In the genomic region with DNA sequence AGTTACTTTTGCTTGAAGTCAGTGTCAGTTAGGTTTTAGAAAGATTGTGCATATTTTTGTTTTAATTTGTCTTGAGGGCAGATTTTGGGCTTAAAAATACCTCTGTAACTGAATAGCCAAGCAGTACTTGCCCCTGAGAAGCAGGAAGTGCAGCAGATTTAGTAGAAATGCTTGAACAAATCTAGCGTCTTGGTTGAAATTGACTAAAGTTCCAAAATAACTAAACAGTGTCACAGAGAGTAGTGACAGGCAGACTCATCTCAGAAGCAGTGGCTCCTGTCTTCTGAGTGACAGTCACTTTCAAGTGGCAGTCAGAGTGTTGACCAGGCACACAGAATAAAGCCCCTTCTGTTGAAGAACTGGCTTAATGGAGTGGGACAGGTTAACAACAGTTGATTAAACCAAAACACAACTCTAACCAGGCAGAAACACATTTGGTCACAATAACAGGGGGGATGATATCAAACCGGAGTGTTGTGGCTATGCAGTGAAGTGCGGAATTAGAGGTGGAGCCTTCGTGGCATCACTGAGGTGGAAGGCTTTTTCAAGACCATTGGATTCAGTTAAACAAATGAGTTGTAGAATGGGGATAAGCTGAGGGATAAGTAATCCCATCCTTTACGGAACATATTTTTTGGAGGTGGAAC, we compare ENCODE assay signal across 9 cellular contexts. TPM values are rescaled to one million over a fixed set of nuclear protein-coding genes. Genes with fewer than 3 reads are reported as not detected.
DNase-seq lines count a peak whose midpoint lies in the region; ATAC-seq, FAIRE-seq and TF ChIP-seq lines count a peak whose summit lies in the region.
"Had no signal": no experiment of that assay in that cellular context is flagged by ENCODE, and none has a peak within 500 bp of the region (broad histone marks: within the 10 kb centered on the region; RNA-seq: fewer than 3 reads in every experiment).

No MANE protein-coding gene starts in this region.

- H3K27ac ChIP-seq in HEK293 (ENCODE audit: extremely low read depth, low read depth, low read length) (no peak overlapping the region), osteoblast (ENCODE audit: low read depth, low read length) (peak overlapping the region; percentile 80)
- H3K27ac ChIP-seq: vagina had no signal

- POLR2A ChIA-PET in HEK293 (lab: Yijun Ruan, JAX), result no interaction called here

- peak; percentile 77 for FAIRE-seq in HTR-8/SVneo (lab: Jason Lieb, UNC)
- FAIRE-seq: H1 had no signal

- TF ChIP-seq CTCF in HEK293 (tag by site-specific recombination; IDR thresholded peaks at IDR 0.05) (no peak), osteoblast (IDR thresholded peaks at IDR 0.05; ENCODE audit: extremely low read depth, low read depth, low read length) (no peak)

- no peak overlapping the region for H2AFZ ChIP-seq in osteoblast (ENCODE audit: low read length)

- H3K4me2 ChIP-seq in osteoblast (ENCODE audit: insufficient read depth, low read length), result peak overlapping the region; percentile 70

- peaks cover 99% of the 10 kb centered on the region for H3K79me2 ChIP-seq in osteoblast (ENCODE audit: insufficient read depth, low read length)

- CTCF ChIA-PET in HEK293 (lab: Yijun Ruan, JAX), result interaction anchor here (0.5 to 1.3 kb wide), 4 partner anchors 7 to 98 kb away, joined by 3 read pairs; no protein-coding TSS in a partner anchor

- H3K9me3 ChIP-seq in HEK293 (ENCODE audit: control insufficient read depth, insufficient read depth, low read depth, low read length), result no peaks in the 10 kb centered on the region
- no peaks in the 10 kb centered on the region for H3K9me3 ChIP-seq in osteoblast (ENCODE audit: low read depth, low read length)
- H3K9me3 ChIP-seq: vagina had no signal

- DNase-seq in HTR-8/SVneo (ENCODE audit: insufficient read length, low spot score) (no peak), osteoblast (ENCODE audit: insufficient read length, low spot score, missing footprints) (no peak), NCI-H2081 treated with DMSO at 0.1 percent for 48 hours (lab: John Stamatoyannopoulos, UW) (no peak), T-helper 2 cell (no peak)
- DNase-seq in activated effector memory CD4-positive, alpha-beta T cell treated with Interleukin-2 at 50 U/mL for 16 hours, result no peak

- H3K27me3 ChIP-seq in osteoblast (ENCODE audit: insufficient read depth, low read length), result no peaks in the 10 kb centered on the region
- H3K27me3 ChIP-seq: vagina had no signal

- ATAC-seq in GM18909 (IDR thresholded peaks at IDR 0.05; ENCODE audit: poor library complexity, unreplicated experiment), result peak; percentile 59

- H3K36me3 ChIP-seq in HEK293 (ENCODE audit: control insufficient read depth in 2 of 2, insufficient read depth in 1 of 2, low read length in 2 of 2), result no peaks in the 10 kb centered on the region
- H3K36me3 ChIP-seq in osteoblast (ENCODE audit: insufficient read depth, low read length), result no peaks in the 10 kb centered on the region
- H3K36me3 ChIP-seq: vagina had no signal

- peaks cover 22% of the 10 kb centered on the region for H4K20me1 ChIP-seq in osteoblast (ENCODE audit: insufficient read depth, low read length)

- H3K4me1 ChIP-seq in HEK293 (ENCODE audit: control insufficient read depth, insufficient read depth, low read length), result peaks cover 68% of the 10 kb centered on the region
- peaks cover 73% of the 10 kb centered on the region for H3K4me1 ChIP-seq in osteoblast (ENCODE audit: insufficient read depth, low read length)

- no peak overlapping the region for H3K4me3 ChIP-seq in HEK293 (ENCODE audit: low read depth, low read length)
- no peak overlapping the region for H3K4me3 ChIP-seq in osteoblast (ENCODE audit: insufficient read depth, low read length)
- H3K4me3 ChIP-seq: vagina had no signal

TF ChIP-seq in HEK293, 187 proteins besides CTCF, POLR2A, EP300 and RAD21:
- TF ChIP-seq MZF1 (tag by site-specific recombination; IDR thresholded peaks at IDR 0.05; ENCODE audit: borderline replicate concordance) (peak; percentile 74; the same call in 1 of the 2 replicates), TRIM28 (IDR thresholded peaks at IDR 0.05; ENCODE audit: borderline replicate concordance, low read length) (no peak), ZNF221 (tag by site-specific recombination; IDR thresholded peaks at IDR 0.05; ENCODE audit: borderline replicate concordance) (0 out of 2 replicates have a peak, but pooled peaks have one; percentile 11), ZNF629 (tag by site-specific recombination; IDR thresholded peaks at IDR 0.05) (no peak), PRDM6 (tag by site-specific recombination; IDR thresholded peaks at IDR 0.05) (no peak), ZNF140 (tag by site-specific recombination; IDR thresholded peaks at IDR 0.05) (no peak), ZNF561 (tag by site-specific recombination; IDR thresholded peaks at IDR 0.05; ENCODE audit: borderline replicate concordance) (no peak), ZNF600 (tag by site-specific recombination; IDR thresholded peaks at IDR 0.05) (peak; percentile 84), ZNF473 (tag by site-specific recombination; IDR thresholded peaks at IDR 0.05) (no peak), IKZF3 (tag by site-specific recombination; IDR thresholded peaks at IDR 0.05) (0 out of 2 replicates have a peak, but pooled peaks have one; percentile 34)
- TF ChIP-seq, protein P1, sequence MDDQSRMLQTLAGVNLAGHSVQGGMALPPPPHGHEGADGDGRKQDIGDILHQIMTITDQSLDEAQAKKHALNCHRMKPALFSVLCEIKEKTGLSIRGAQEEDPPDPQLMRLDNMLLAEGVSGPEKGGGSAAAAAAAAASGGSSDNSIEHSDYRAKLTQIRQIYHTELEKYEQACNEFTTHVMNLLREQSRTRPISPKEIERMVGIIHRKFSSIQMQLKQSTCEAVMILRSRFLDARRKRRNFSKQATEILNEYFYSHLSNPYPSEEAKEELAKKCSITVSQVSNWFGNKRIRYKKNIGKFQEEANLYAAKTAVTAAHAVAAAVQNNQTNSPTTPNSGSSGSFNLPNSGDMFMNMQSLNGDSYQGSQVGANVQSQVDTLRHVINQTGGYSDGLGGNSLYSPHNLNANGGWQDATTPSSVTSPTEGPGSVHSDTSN (CRISPR knock-in tag; IDR thresholded peaks at IDR 0.05), result no peak

RNA-seq across cellular contexts. Expression of gene TRIO, which starts 29.1 kb away (rescaled TPM):
- 246 and 274 TPM in 2 replicates for total RNA-seq in osteoblast
